Comparison of ENCODE assay signal across 8 cellular contexts in the genomic region with DNA sequence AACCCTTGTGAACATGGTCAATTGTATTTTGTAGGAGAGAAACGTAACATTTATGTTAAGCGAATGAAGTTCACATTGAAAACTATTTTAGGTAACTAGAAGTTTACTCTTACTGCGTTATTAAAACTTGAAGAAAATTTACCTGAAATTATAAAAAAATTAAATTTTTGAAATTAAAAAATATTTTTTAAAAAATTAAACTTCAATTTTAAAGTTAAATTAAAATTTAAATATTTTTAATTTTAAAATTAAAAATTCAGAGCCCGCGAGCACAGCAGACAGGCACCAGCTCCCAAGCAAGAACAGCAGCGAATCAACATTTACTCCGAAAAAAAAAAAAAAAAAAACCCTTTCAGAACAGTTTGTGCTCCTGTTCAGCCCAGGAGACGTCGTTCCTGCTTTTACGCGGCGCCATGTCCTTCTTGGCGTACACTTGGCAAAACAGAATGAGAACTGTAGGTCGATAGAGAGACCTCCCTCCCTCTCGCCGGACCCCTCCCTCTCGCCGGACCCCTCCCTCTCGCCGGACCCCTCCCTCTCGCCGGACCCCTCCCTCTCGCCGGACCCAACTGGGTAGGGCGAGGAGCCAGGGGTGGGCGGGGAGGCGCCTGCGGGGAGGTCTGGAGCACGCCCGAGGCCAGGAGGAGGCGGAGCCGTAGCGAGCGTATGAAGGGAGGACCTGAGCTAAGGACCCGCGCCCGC.
DNase-seq lines count a peak whose midpoint lies in the region; TF ChIP-seq lines count a peak whose summit lies in the region.

No MANE protein-coding gene starts in this region.

- no peak overlapping the region for H3K27ac ChIP-seq in mesenchymal stem cell (ENCODE audit: low read length, poor library complexity, severe bottlenecking)
- peak overlapping the region; percentile 52 for H3K27ac ChIP-seq in vagina

- no peak overlapping the region for H4K8ac ChIP-seq in mesenchymal stem cell (ENCODE audit: low read length)

- H3K23ac ChIP-seq in mesenchymal stem cell (ENCODE audit: low read length in 2 of 2), result no peak overlapping the region

- H3K9ac ChIP-seq in mesenchymal stem cell (ENCODE audit: low read length), result peak overlapping the region; percentile 81

- H3K4me2 ChIP-seq in mesenchymal stem cell (ENCODE audit: low read length, poor library complexity, severe bottlenecking), result peak overlapping the region; percentile 41

- H2BK15ac ChIP-seq in mesenchymal stem cell (ENCODE audit: low read depth, poor library complexity, severe bottlenecking), result no peak overlapping the region

- DNase-seq in stimulated activated CD4-positive, alpha-beta T cell treated with anti-CD3 and anti-CD28 coated beads, Interleukin-4, amount 100 ng/mL, for 48 hours (ENCODE audit: low read depth in 2 of 2), result peak; percentile 16 to 23
- DNase-seq in stimulated activated CD4-positive, alpha-beta T cell treated with anti-CD3 and anti-CD28 coated beads, Interleukin-12 subunit alpha, Interleukin-12 subunit beta, amount 100 ng/mL, for 4 hours, result no peak
- peak; percentile 83 for DNase-seq in NCI-H510A (lab: John Stamatoyannopoulos, UW)
- peak; percentile 58 for DNase-seq in mesenchymal stem cell
- peak in 1 of 2 donors; percentile 40 for DNase-seq in vagina (ENCODE audit: extremely low spot score in 2 of 2)
- no peak for DNase-seq in COLO829 (ENCODE audit: low spot score)
- no peak for DNase-seq in SIG-M5 (lab: John Stamatoyannopoulos, UW)

- no peaks in the 10 kb centered on the region for H3K79me1 ChIP-seq in mesenchymal stem cell (replicated peaks; ENCODE audit: low read length, poor library complexity, severe bottlenecking)

- H2BK5ac ChIP-seq in mesenchymal stem cell (ENCODE audit: low read depth, low read length, poor library complexity, severe bottlenecking), result no peak overlapping the region

- TF ChIP-seq POLR2A in vagina (IDR thresholded peaks at IDR 0.05), result no peak

- H3K4me3 Mint-ChIP-seq in dendritic cell treated with granulocyte-macrophage colony-stimulating factor and Interleukin-4, amounts not matched to agents 40 ng/mL and 50 ng/mL, for 4 days, result peak overlapping the region; percentile 44

- intact Hi-C loops in dendritic cell treated with granulocyte-macrophage colony-stimulating factor and Interleukin-4, amounts not matched to agents 40 ng/mL and 50 ng/mL, for 4 days (cut with micrococcal nuclease), result no loop called here
- intact Hi-C loops in vagina (cut with DNase I), result no loop called here

- no peak overlapping the region for H4K91ac ChIP-seq in mesenchymal stem cell (ENCODE audit: low read length)

- H3K27me3 ChIP-seq in mesenchymal stem cell (ENCODE audit: control insufficient read depth in 1 of 2, insufficient read depth in 1 of 2, low read length in 2 of 2) (no peaks in the 10 kb centered on the region), vagina (no peaks in the 10 kb centered on the region)

- H3K27me3 Mint-ChIP-seq in dendritic cell treated with granulocyte-macrophage colony-stimulating factor and Interleukin-4, amounts not matched to agents 40 ng/mL and 50 ng/mL, for 4 days, result peaks cover 18% of the 10 kb centered on the region

- no peak overlapping the region for H3K4ac ChIP-seq in mesenchymal stem cell (ENCODE audit: low read depth in 1 of 2, low read length in 2 of 2)

- H3K4me3 ChIP-seq in mesenchymal stem cell (ENCODE audit: insufficient read depth in 1 of 2, low read depth in 1 of 2, low read length in 2 of 2) (peak overlapping the region; percentile 44 to 69), vagina (peak overlapping the region; percentile 38 to 49)

- no peak overlapping the region for H2BK120ac ChIP-seq in mesenchymal stem cell (ENCODE audit: low read depth, low read length)

- H2AK5ac ChIP-seq in mesenchymal stem cell (ENCODE audit: low read length, severe bottlenecking), result no peak overlapping the region

- H3K36me3 ChIP-seq in mesenchymal stem cell (ENCODE audit: control insufficient read depth in 1 of 2, insufficient read depth in 2 of 2, low read depth in 1 of 2, low read length in 2 of 2) (peaks cover 0 to 3% of the 10 kb centered on the region in 2 experiments), vagina (no peaks in the 10 kb centered on the region)

- no peaks in the 10 kb centered on the region for H3K36me3 Mint-ChIP-seq in dendritic cell treated with granulocyte-macrophage colony-stimulating factor and Interleukin-4, amounts not matched to agents 40 ng/mL and 50 ng/mL, for 4 days (ENCODE audit: low read depth)

- no peaks in the 10 kb centered on the region for H3K4me1 ChIP-seq in mesenchymal stem cell (ENCODE audit: control insufficient read depth, insufficient read depth, low read depth, low read length)
- H3K4me1 ChIP-seq in vagina, result peaks cover 7% of the 10 kb centered on the region

- H3K9me3 ChIP-seq in mesenchymal stem cell (ENCODE audit: control insufficient read depth, low read length) (peaks cover 8% of the 10 kb centered on the region), vagina (no peaks in the 10 kb centered on the region)

- H3K14ac ChIP-seq in mesenchymal stem cell (ENCODE audit: low read length in 2 of 2), result no peak overlapping the region

- no peak overlapping the region for H3K18ac ChIP-seq in mesenchymal stem cell (ENCODE audit: low read depth in 1 of 2, low read length in 2 of 2)

- H2BK12ac ChIP-seq in mesenchymal stem cell (ENCODE audit: low read length in 2 of 2), result no peak overlapping the region

- H3K27ac Mint-ChIP-seq in dendritic cell treated with granulocyte-macrophage colony-stimulating factor and Interleukin-4, amounts not matched to agents 40 ng/mL and 50 ng/mL, for 4 days, result no peak overlapping the region

- 17% methylated on average over 25 of the region's 37 CpGs for WGBS in mesenchymal stem cell

- H3K9me3 Mint-ChIP-seq in dendritic cell treated with granulocyte-macrophage colony-stimulating factor and Interleukin-4, amounts not matched to agents 40 ng/mL and 50 ng/mL, for 4 days, result peaks cover 11% of the 10 kb centered on the region

- H2AFZ ChIP-seq in mesenchymal stem cell (ENCODE audit: low read depth, low read length), result no peak overlapping the region

- no peak for TF ChIP-seq CTCF in vagina (IDR thresholded peaks at IDR 0.05)

- H3K4me1 Mint-ChIP-seq in dendritic cell treated with granulocyte-macrophage colony-stimulating factor and Interleukin-4, amounts not matched to agents 40 ng/mL and 50 ng/mL, for 4 days (ENCODE audit: low read depth), result peaks cover 6% of the 10 kb centered on the region

Comparison
In these comparisons a context has a peak if more than half of its experiments do, and no peak if none do; other contexts are left out.
1. DNase-seq: peak in stimulated activated CD4-positive, alpha-beta T cell treated with anti-CD3 and anti-CD28 coated beads, Interleukin-4, amount 100 ng/mL, for 48 hours (2 of 2), NCI-H510A (single experiment) and mesenchymal stem cell (single experiment); none in stimulated activated CD4-positive, alpha-beta T cell treated with anti-CD3 and anti-CD28 coated beads, Interleukin-12 subunit alpha, Interleukin-12 subunit beta, amount 100 ng/mL, for 4 hours (single experiment), COLO829 (single experiment) and SIG-M5 (single experiment).